In the genomic region with DNA sequence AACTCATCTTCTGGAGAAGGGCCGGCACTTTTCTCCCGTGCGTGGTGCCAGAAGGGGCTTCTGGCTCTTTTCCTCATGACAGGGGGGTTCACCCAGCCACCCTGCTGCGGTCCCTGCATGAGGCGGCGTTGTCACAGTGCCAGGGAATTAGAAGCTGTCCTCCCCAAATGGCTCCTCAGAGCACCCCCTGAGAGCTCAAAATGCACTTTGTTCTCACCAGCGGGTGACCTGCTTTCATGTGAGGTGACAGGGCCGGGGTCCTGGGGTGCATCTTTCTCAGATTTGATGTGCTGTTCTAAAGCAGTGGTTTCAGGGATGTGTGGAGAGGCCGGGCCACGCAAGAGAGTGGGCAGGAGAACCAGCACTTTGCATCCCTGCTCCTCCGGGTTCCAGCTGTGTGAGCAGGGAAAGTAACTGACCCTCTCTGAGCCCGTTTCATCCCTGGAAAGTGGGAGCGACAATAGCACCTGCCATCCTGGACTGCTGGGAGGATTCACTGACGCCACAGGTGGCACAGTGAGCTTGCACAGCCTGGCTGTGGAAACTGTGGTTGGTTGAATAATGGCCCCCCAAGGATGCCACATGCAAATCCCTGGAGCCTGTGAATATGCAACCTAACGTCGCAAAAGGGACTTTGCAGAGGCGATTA, we compare ENCODE assay signal across 2 cellular contexts.
TF ChIP-seq lines count a peak whose summit lies in the region.

No MANE protein-coding gene starts in this region.

TF ChIP-seq in SK-N-SH, 30 proteins besides CTCF, POLR2A, EP300 and RAD21:
- TF ChIP-seq SIN3A (IDR thresholded peaks at IDR 0.05; ENCODE audit: borderline replicate concordance, low read depth, low read length) (no peak), NFIC (IDR thresholded peaks at IDR 0.05; ENCODE audit: borderline replicate concordance) (no peak), MXI1 (IDR thresholded peaks at IDR 0.05; ENCODE audit: low read depth, low read length) (no peak), EZH2phosphoT487 (IDR thresholded peaks at IDR 0.05; ENCODE audit: borderline replicate concordance, low read depth) (no peak), RXRA (IDR thresholded peaks at IDR 0.05; ENCODE audit: borderline replicate concordance, low read depth) (no peak), POLR2AphosphoS5 (IDR thresholded peaks at IDR 0.05; ENCODE audit: low read depth, low read length) (no peak), ZBTB33 (IDR thresholded peaks at IDR 0.05; ENCODE audit: borderline replicate concordance, low read depth) (no peak)
- TF ChIP-seq, protein P1, sequence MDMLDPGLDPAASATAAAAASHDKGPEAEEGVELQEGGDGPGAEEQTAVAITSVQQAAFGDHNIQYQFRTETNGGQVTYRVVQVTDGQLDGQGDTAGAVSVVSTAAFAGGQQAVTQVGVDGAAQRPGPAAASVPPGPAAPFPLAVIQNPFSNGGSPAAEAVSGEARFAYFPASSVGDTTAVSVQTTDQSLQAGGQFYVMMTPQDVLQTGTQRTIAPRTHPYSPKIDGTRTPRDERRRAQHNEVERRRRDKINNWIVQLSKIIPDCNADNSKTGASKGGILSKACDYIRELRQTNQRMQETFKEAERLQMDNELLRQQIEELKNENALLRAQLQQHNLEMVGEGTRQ (IDR thresholded peaks at IDR 0.05; ENCODE audit: borderline replicate concordance, low read depth, low read length) = no peak

TF ChIP-seq in SK-N-SH treated with all-trans-retinoic acid at 6 μM for 48 hours, 23 proteins besides CTCF, POLR2A, EP300 and RAD21:
- TF ChIP-seq BACH2 (CRISPR knock-in tag; IDR thresholded peaks at IDR 0.05; ENCODE audit: borderline replicate concordance) (no peak), SNAI2 (CRISPR knock-in tag; IDR thresholded peaks at IDR 0.05) (no peak), ZNF70 (CRISPR knock-in tag; IDR thresholded peaks at IDR 0.05) (no peak), CSDC2 (CRISPR knock-in tag; IDR thresholded peaks at IDR 0.05) (no peak), ARNTL (CRISPR knock-in tag; IDR thresholded peaks at IDR 0.05; ENCODE audit: borderline replicate concordance, low read depth) (no peak), ZNF565 (CRISPR knock-in tag; conservative IDR thresholded peaks at IDR 0.05; ENCODE audit: low read depth) (no peak), ZFP3 (CRISPR knock-in tag; IDR thresholded peaks at IDR 0.05) (no peak), TCF4 (CRISPR knock-in tag; IDR thresholded peaks at IDR 0.05; ENCODE audit: borderline replicate concordance) (no peak), OSR1 (CRISPR knock-in tag; IDR thresholded peaks at IDR 0.05) (no peak), ZFP30 (CRISPR knock-in tag; IDR thresholded peaks at IDR 0.05) (no peak), ZNF8 (CRISPR knock-in tag; IDR thresholded peaks at IDR 0.05) (no peak), PPARA (CRISPR knock-in tag; IDR thresholded peaks at IDR 0.05; ENCODE audit: borderline replicate concordance) (no peak)
- TF ChIP-seq, protein P2, sequence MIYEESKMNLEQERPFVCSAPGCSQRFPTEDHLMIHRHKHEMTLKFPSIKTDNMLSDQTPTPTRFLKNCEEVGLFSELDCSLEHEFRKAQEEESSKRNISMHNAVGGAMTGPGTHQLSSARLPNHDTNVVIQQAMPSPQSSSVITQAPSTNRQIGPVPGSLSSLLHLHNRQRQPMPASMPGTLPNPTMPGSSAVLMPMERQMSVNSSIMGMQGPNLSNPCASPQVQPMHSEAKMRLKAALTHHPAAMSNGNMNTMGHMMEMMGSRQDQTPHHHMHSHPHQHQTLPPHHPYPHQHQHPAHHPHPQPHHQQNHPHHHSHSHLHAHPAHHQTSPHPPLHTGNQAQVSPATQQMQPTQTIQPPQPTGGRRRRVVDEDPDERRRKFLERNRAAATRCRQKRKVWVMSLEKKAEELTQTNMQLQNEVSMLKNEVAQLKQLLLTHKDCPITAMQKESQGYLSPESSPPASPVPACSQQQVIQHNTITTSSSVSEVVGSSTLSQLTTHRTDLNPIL (CRISPR knock-in tag; IDR thresholded peaks at IDR 0.05; ENCODE audit: low read depth) = no peak
- TF ChIP-seq, protein P3, sequence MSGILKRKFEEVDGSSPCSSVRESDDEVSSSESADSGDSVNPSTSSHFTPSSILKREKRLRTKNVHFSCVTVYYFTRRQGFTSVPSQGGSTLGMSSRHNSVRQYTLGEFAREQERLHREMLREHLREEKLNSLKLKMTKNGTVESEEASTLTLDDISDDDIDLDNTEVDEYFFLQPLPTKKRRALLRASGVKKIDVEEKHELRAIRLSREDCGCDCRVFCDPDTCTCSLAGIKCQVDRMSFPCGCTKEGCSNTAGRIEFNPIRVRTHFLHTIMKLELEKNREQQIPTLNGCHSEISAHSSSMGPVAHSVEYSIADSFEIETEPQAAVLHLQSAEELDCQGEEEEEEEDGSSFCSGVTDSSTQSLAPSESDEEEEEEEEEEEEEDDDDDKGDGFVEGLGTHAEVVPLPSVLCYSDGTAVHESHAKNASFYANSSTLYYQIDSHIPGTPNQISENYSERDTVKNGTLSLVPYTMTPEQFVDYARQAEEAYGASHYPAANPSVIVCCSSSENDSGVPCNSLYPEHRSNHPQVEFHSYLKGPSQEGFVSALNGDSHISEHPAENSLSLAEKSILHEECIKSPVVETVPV (CRISPR knock-in tag; IDR thresholded peaks at IDR 0.05) = no peak
- TF ChIP-seq, protein P4, sequence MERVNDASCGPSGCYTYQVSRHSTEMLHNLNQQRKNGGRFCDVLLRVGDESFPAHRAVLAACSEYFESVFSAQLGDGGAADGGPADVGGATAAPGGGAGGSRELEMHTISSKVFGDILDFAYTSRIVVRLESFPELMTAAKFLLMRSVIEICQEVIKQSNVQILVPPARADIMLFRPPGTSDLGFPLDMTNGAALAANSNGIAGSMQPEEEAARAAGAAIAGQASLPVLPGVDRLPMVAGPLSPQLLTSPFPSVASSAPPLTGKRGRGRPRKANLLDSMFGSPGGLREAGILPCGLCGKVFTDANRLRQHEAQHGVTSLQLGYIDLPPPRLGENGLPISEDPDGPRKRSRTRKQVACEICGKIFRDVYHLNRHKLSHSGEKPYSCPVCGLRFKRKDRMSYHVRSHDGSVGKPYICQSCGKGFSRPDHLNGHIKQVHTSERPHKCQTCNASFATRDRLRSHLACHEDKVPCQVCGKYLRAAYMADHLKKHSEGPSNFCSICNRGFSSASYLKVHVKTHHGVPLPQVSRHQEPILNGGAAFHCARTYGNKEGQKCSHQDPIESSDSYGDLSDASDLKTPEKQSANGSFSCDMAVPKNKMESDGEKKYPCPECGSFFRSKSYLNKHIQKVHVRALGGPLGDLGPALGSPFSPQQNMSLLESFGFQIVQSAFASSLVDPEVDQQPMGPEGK (CRISPR knock-in tag; IDR thresholded peaks at IDR 0.05; ENCODE audit: borderline replicate concordance) = no peak
- TF ChIP-seq, protein P5, sequence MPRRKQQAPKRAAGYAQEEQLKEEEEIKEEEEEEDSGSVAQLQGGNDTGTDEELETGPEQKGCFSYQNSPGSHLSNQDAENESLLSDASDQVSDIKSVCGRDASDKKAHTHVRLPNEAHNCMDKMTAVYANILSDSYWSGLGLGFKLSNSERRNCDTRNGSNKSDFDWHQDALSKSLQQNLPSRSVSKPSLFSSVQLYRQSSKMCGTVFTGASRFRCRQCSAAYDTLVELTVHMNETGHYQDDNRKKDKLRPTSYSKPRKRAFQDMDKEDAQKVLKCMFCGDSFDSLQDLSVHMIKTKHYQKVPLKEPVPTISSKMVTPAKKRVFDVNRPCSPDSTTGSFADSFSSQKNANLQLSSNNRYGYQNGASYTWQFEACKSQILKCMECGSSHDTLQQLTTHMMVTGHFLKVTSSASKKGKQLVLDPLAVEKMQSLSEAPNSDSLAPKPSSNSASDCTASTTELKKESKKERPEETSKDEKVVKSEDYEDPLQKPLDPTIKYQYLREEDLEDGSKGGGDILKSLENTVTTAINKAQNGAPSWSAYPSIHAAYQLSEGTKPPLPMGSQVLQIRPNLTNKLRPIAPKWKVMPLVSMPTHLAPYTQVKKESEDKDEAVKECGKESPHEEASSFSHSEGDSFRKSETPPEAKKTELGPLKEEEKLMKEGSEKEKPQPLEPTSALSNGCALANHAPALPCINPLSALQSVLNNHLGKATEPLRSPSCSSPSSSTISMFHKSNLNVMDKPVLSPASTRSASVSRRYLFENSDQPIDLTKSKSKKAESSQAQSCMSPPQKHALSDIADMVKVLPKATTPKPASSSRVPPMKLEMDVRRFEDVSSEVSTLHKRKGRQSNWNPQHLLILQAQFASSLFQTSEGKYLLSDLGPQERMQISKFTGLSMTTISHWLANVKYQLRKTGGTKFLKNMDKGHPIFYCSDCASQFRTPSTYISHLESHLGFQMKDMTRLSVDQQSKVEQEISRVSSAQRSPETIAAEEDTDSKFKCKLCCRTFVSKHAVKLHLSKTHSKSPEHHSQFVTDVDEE (CRISPR knock-in tag; IDR thresholded peaks at IDR 0.05) = no peak
